27 cellular contexts compared by ENCODE assay signal in the genomic region with DNA sequence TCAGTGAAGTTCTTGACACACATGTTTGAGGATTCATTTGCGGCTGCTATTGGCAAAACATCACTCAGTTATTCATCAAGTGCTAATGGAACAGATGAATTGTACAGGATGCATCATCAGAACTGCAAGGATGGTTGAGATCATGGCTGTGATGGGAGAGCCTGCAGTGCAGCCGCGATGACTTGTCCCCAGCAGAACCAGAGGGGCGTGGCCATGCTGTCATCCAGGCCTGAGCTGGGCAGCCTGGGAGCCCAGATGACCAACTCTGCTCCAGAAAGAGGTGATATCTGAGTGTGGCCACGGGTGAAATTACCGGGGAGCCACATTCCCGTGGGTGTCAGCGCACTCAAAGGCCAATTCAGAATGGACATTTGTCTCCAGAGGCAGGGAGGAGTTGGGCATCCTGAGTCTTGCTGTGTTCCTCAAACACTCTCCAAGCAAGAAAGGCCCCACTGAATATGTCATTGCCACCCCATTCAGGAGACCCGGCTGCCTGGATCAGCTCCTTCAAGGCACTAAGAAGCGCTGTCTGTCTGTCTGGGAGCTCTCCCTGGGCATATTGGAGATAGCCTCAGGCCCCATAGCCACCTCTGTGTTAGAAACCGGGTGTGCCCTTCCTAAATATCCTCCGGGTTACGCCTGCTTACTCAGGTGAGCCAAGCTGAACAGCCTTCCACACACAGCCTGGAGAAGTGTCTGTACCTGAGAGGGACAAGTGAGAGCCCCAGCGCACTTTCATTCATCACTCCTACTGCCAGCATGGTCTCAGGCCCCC.
"Had no signal": no experiment of that assay in that cellular context is flagged by ENCODE, and none has a peak within 500 bp of the region (broad histone marks: within the 10 kb centered on the region; RNA-seq: fewer than 3 reads in every experiment).

No MANE protein-coding gene starts in this region.

- H3K27ac ChIP-seq: adrenal gland, epithelial cell of prostate, foreskin keratinocyte, hepatocyte, left ventricle myocardium inferior, ovary, prostate gland, thyroid gland, upper lobe of right lung had no signal

- H3K4me1 Mint-ChIP-seq: activated T-helper 17 cell treated with anti-CD3 and anti-CD28 coated beads, Interleukin-2, amount 50 U/mL, for 72 hours; mesothelial cell of epicardium; naive thymus-derived CD8-positive, alpha-beta T cell; T-cell had no signal

- FAIRE-seq: TTC549 had no signal

- H3K4me2 ChIP-seq: hepatocyte had no signal

- H3K27ac Mint-ChIP-seq: activated naive CD8-positive, alpha-beta T cell; activated T-cell treated with anti-CD3 and anti-CD28 coated beads, Interleukin-2, amount 50 U/mL, for 24 hours; activated T-helper 17 cell treated with anti-CD3 and anti-CD28 coated beads, Interleukin-2, amount 50 U/mL, for 72 hours; mesothelial cell of epicardium; naive thymus-derived CD8-positive, alpha-beta T cell; T-cell; T-helper 2 cell treated with Interferon-gamma antibody and Interleukin-4, amounts not matched to agents 5 μg/mL and 100 μg/mL, for 36 hours had no signal

- H3K4me3 ChIP-seq: adrenal gland, hepatocyte, left ventricle myocardium inferior, ovary, prostate gland, thyroid gland, upper lobe of right lung had no signal

- H3K4me1 ChIP-seq: adrenal gland, foreskin keratinocyte, prostate gland, thyroid gland, upper lobe of right lung had no signal

- H3K27me3 ChIP-seq: adrenal gland, foreskin keratinocyte, hepatocyte, ovary, thyroid gland, upper lobe of right lung had no signal

- DNase-seq: activated CD4-positive, alpha-beta T cell treated with anti-CD3 and anti-CD28 coated beads for 1 hour; activated CD4-positive, alpha-beta T cell treated with anti-CD3 and anti-CD28 coated beads, Interleukin-2, amount 50 U/mL, for 4 hours; activated CD8-positive, alpha-beta memory T cell treated with anti-CD3 and anti-CD28 coated beads for 24 hours; activated CD8-positive, alpha-beta memory T cell treated with anti-CD3 and anti-CD28 coated beads, Interleukin-2, amount 50 U/mL, for 4 hours; activated naive CD4-positive, alpha-beta T cell; activated T-cell treated with anti-CD3 and anti-CD28 coated beads, Interleukin-2, amount 50 U/mL, for 24 hours; adrenal gland; cortex of kidney; foreskin keratinocyte; glutamatergic neuron; kidney glomerular epithelial cell; left ventricle myocardium inferior; naive thymus-derived CD8-positive, alpha-beta T cell; ovary; stimulated activated CD4-positive, alpha-beta T cell treated with anti-CD3 and anti-CD28 coated beads, Interleukin-4, amount 100 ng/mL, for 1 hour; stimulated activated naive CD4-positive, alpha-beta T cell treated with Interleukin-2 at 50 U/mL for 16 hours; T-cell; thyroid gland; upper lobe of right lung had no signal

- H3K9me3 Mint-ChIP-seq: activated T-cell treated with anti-CD3 and anti-CD28 coated beads, Interleukin-2, amount 50 U/mL, for 24 hours; T-helper 2 cell treated with Interferon-gamma antibody and Interleukin-4, amounts not matched to agents 5 μg/mL and 100 μg/mL, for 36 hours had no signal

- H3K36me3 Mint-ChIP-seq: activated naive CD8-positive, alpha-beta T cell; mesothelial cell of epicardium; T-cell had no signal

- H3K36me3 ChIP-seq: adrenal gland, left ventricle myocardium inferior, ovary, prostate gland, thyroid gland, upper lobe of right lung had no signal

- H3K4me3 Mint-ChIP-seq: activated naive CD8-positive, alpha-beta T cell; activated T-cell treated with anti-CD3 and anti-CD28 coated beads, Interleukin-2, amount 50 U/mL, for 24 hours; activated T-helper 17 cell treated with anti-CD3 and anti-CD28 coated beads, Interleukin-2, amount 50 U/mL, for 72 hours; mesothelial cell of epicardium; naive thymus-derived CD8-positive, alpha-beta T cell; T-cell; T-helper 2 cell treated with Interferon-gamma antibody and Interleukin-4, amounts not matched to agents 5 μg/mL and 100 μg/mL, for 36 hours had no signal

- H3K27me3 Mint-ChIP-seq: activated T-cell treated with anti-CD3 and anti-CD28 coated beads, Interleukin-2, amount 50 U/mL, for 24 hours had no signal

- H2AFZ ChIP-seq: hepatocyte had no signal

- ATAC-seq: activated T-helper 17 cell treated with anti-CD3 and anti-CD28 coated beads, Interleukin-2, amount 50 U/mL, for 72 hours; foreskin keratinocyte; naive thymus-derived CD8-positive, alpha-beta T cell; T-cell; upper lobe of right lung had no signal

- H3K9me3 ChIP-seq: adrenal gland, left ventricle myocardium inferior, ovary, prostate gland, thyroid gland, upper lobe of right lung had no signal

- H3K79me2 ChIP-seq: hepatocyte had no signal
